In genomic region chr17:49260922-49261291, GRCh38 we compare ENCODE assay signal across 8 cellular contexts. TPM values are rescaled to one million over a fixed set of nuclear protein-coding genes. Genes with fewer than 3 reads are reported as not detected.
A peak's percentile ranks its signal among the peaks of the same experiment; 100 is the strongest.
DNase-seq lines count a peak whose midpoint lies in the region; ATAC-seq and TF ChIP-seq lines count a peak whose summit lies in the region.

No MANE protein-coding gene starts in this region.

- no peaks in the 10 kb centered on the region for H3K79me2 ChIP-seq in GM23338 (replicated peaks; ENCODE audit: insufficient read depth)

- TF ChIP-seq CTCF in GM23338 (conservative IDR thresholded peaks at IDR 0.05; ENCODE audit: low read depth in 2 of 2) (no peak), fibroblast of villous mesenchyme (IDR thresholded peaks at IDR 0.05; ENCODE audit: insufficient read depth, low read depth, low read length) (no peak), gastrocnemius medialis (IDR thresholded peaks at IDR 0.05 in 4 of 5, conservative IDR thresholded peaks at IDR 0.05 in 1 of 5) (no peak)

- H2AFZ ChIP-seq in GM23338, result peak overlapping the region; percentile 98

- peaks cover 28% of the 10 kb centered on the region for H3K27me3 Mint-ChIP-seq in GM23338 (ENCODE audit: insufficient read depth, low read depth, poor library complexity)

- DNase-seq in GM23338 (ENCODE audit: low spot score) (no peak), SJSA1 (ENCODE audit: low read depth in 1 of 2, low spot score in 2 of 2) (no peak), fibroblast of villous mesenchyme (ENCODE audit: low read depth) (no peak), gastrocnemius medialis (no peak)
- no peak for DNase-seq in activated CD8-positive, alpha-beta memory T cell treated with anti-CD3 and anti-CD28 coated beads, Interleukin-2, amount 50 U/mL, for 48 hours

- H3K4me1 Mint-ChIP-seq in GM23338, result peaks cover 5% of the 10 kb centered on the region

- H3K4me1 ChIP-seq in GM23338 (ENCODE audit: insufficient read depth) (no peaks in the 10 kb centered on the region), SJSA1 (replicated peaks) (peaks cover 19% of the 10 kb centered on the region), gastrocnemius medialis (peaks cover 0 to 7% of the 10 kb centered on the region in 2 donors)

- ATAC-seq in GM23338 (no peak), gastrocnemius medialis (no peak), GM19328 (IDR thresholded peaks at IDR 0.05; ENCODE audit: unreplicated experiment) (no peak), HG02840 (IDR thresholded peaks at IDR 0.05; ENCODE audit: low FRiP score, unreplicated experiment) (no peak), GM19023 (IDR thresholded peaks at IDR 0.05; ENCODE audit: unreplicated experiment) (no peak)

- H3K27ac ChIP-seq in GM23338 (ENCODE audit: low read depth) (no peak overlapping the region), SJSA1 (peak overlapping the region; percentile 79), gastrocnemius medialis (peak overlapping the region in 3 of 4 donors; percentile 65 to 69 (median 66))

- H3K36me3 Mint-ChIP-seq in GM23338 (ENCODE audit: low read depth), result no peaks in the 10 kb centered on the region

- in situ Hi-C loops in gastrocnemius medialis (cut with MboI; ENCODE audit: low sequenced_read_pairs in 4 of 4), result no loop called here

- H3K9me3 Mint-ChIP-seq in GM23338, result no peaks in the 10 kb centered on the region

- H3K4me3 Mint-ChIP-seq in GM23338, result peak overlapping the region; percentile 71

- H3K36me3 ChIP-seq in GM23338 (ENCODE audit: insufficient read depth) (no peaks in the 10 kb centered on the region), SJSA1 (no peaks in the 10 kb centered on the region), gastrocnemius medialis (no peaks in the 10 kb centered on the region)

- no peak overlapping the region for H3K27ac Mint-ChIP-seq in GM23338

- H3K4me2 ChIP-seq in GM23338, result peak overlapping the region; percentile 92

- no peaks in the 10 kb centered on the region for H3K9me3 ChIP-seq in SJSA1 (replicated peaks)
- H3K9me3 ChIP-seq in gastrocnemius medialis, result no peaks in the 10 kb centered on the region

- H3K9me2 ChIP-seq in GM23338 (ENCODE audit: insufficient read depth), result no peaks in the 10 kb centered on the region

- no peaks in the 10 kb centered on the region for H3F3A ChIP-seq in GM23338 (replicated peaks; ENCODE audit: low read depth)

- H4K20me1 ChIP-seq in GM23338 (replicated peaks; ENCODE audit: insufficient read depth), result no peaks in the 10 kb centered on the region

- TF ChIP-seq POLR2A in gastrocnemius medialis (IDR thresholded peaks at IDR 0.05), result no peak

- intact Hi-C loops in gastrocnemius medialis (cut with DNase I; ENCODE audit: low total_unique reads), result no loop called here

- peak overlapping the region; percentile 72 for H3K4me3 ChIP-seq in GM23338
- H3K4me3 ChIP-seq in SJSA1, result peak overlapping the region; percentile 57
- H3K4me3 ChIP-seq in fibroblast of villous mesenchyme (ENCODE audit: low read depth, low read length), result peak overlapping the region; percentile 58
- peak overlapping the region; percentile 40 to 64 (median 58) for H3K4me3 ChIP-seq in gastrocnemius medialis

- H3K27me3 ChIP-seq in GM23338 (ENCODE audit: insufficient read depth) (peaks cover 24% of the 10 kb centered on the region), SJSA1 (replicated peaks) (no peaks in the 10 kb centered on the region), gastrocnemius medialis (no peaks in the 10 kb centered on the region)

TF ChIP-seq in GM23338, 12 proteins besides CTCF, POLR2A, EP300 and RAD21:
- TF ChIP-seq NANOG (IDR thresholded peaks at IDR 0.05; ENCODE audit: borderline replicate concordance) (no peak), EZH2 (IDR thresholded peaks at IDR 0.05; ENCODE audit: low read depth, unreplicated experiment) (no peak), REST (IDR thresholded peaks at IDR 0.05; ENCODE audit: unreplicated experiment) (no peak), ETS1 (IDR thresholded peaks at IDR 0.05) (no peak), CREB1 (CRISPR knock-in tag; IDR thresholded peaks at IDR 0.05; ENCODE audit: low read depth) (no peak), JUNB (IDR thresholded peaks at IDR 0.05; ENCODE audit: unreplicated experiment) (no peak), STAT1 (IDR thresholded peaks at IDR 0.05; ENCODE audit: unreplicated experiment) (no peak), EZH2phosphoT487 (IDR thresholded peaks at IDR 0.05; ENCODE audit: unreplicated experiment) (no peak), ZNF331 (CRISPR knock-in tag; IDR thresholded peaks at IDR 0.05; ENCODE audit: low read depth) (no peak)

RNA-seq across cellular contexts. Expression of gene PHOSPHO1, which starts 30.3 kb away (rescaled TPM):
- total RNA-seq in GM23338 (2014; rRNA removed; shearing (Covaris generic)), result 2.2 and 2.4 TPM in 2 replicates
- polyA plus RNA-seq in GM23338 (2016; fragmentation: Nextera tagmentation; extraction: Ambion mirVana), result 0.38 and 0.71 TPM in 2 replicates
- 0.39 TPM in 1 of 2 replicates, not detected in the other for total RNA-seq in SJSA1 (2014; rRNA removed; shearing (Covaris generic))
- total RNA-seq in fibroblast of villous mesenchyme (under 0.01 and 0.32 TPM in 2 replicates), gastrocnemius medialis (1 to 10 TPM in 3 of 4 donors, not detected in 1; 1.0 to 3.7 (median 2.1) TPM)

RNA-seq across cellular contexts. Expression of gene ABI3, which starts 50.4 kb away (rescaled TPM):
- 1.2 and 3.0 TPM in 2 replicates for total RNA-seq in GM23338 (2014; rRNA removed; shearing (Covaris generic))
- polyA plus RNA-seq in GM23338 (2016; fragmentation: Nextera tagmentation; extraction: Ambion mirVana), result 1.8 and 2.4 TPM in 2 replicates
- total RNA-seq in SJSA1 (2014; rRNA removed; shearing (Covaris generic)), result not detected in 2 replicates
- total RNA-seq in fibroblast of villous mesenchyme (0.64 and 1.7 TPM in 2 replicates), gastrocnemius medialis (1 to 10 TPM; 1.2 to 2.6 (median 2.4) TPM)

RNA-seq across cellular contexts. Expression of gene GNGT2, which starts 50.5 kb away (rescaled TPM):
- 0.42 TPM in 1 of 2 replicates, not detected in the other for total RNA-seq in GM23338 (2014; rRNA removed; shearing (Covaris generic))
- 0.56 and 1.5 TPM in 2 replicates for polyA plus RNA-seq in GM23338 (2016; fragmentation: Nextera tagmentation; extraction: Ambion mirVana)
- not detected in 2 replicates for total RNA-seq in SJSA1 (2014; rRNA removed; shearing (Covaris generic))
- total RNA-seq in fibroblast of villous mesenchyme (0.32 TPM in 1 of 2 replicates, not detected in the other), gastrocnemius medialis (not detected)
